In genomic region chr11:122178795-122179194, GRCh38 we compare ENCODE assay signal across 16 cellular contexts.
DNase-seq lines count a peak whose midpoint lies in the region; ATAC-seq, FAIRE-seq and TF ChIP-seq lines count a peak whose summit lies in the region.
"Had no signal": no experiment of that assay in that cellular context is flagged by ENCODE, and none has a peak within 500 bp of the region (broad histone marks: within the 10 kb centered on the region; RNA-seq: fewer than 3 reads in every experiment).

No MANE protein-coding gene starts in this region.

- no peaks in the 10 kb centered on the region for H4K20me1 ChIP-seq in osteoblast (ENCODE audit: insufficient read depth, low read length)

- H3K9me3 ChIP-seq in RWPE2 (ENCODE audit: severe bottlenecking) (peaks cover 2% of the 10 kb centered on the region), osteoblast (ENCODE audit: low read depth, low read length) (no peaks in the 10 kb centered on the region)
- H3K9me3 ChIP-seq: upper lobe of left lung had no signal

- no peak overlapping the region for H2AFZ ChIP-seq in osteoblast (ENCODE audit: low read length)

- DNase-seq in BJ (ENCODE audit: low read depth) (no peak), RWPE2 (ENCODE audit: low spot score) (no peak), dorsolateral prefrontal cortex (no peak), osteoblast (ENCODE audit: insufficient read length, low spot score, missing footprints) (no peak), frontal cortex (ENCODE audit: low spot score in 2 of 2) (no peak), HPDE6-E6E7 (ENCODE audit: extremely low spot score) (no peak), T1000 (lab: John Stamatoyannopoulos, UW) (no peak), mucosa of gallbladder (ENCODE audit: low spot score) (no peak)
- DNase-seq: activated CD4-positive, alpha-beta T cell treated with anti-CD3 and anti-CD28 coated beads, Interleukin-2, amount 50 U/mL, for 4 hours; NCI-H1417 treated with DMSO at 0.1 percent for 48 hours; NCI-H446 treated with DMSO at 0.1 percent for 48 hours; occipital lobe; RPMI8226; upper lobe of left lung had no signal

- POLR2A ChIA-PET in BJ (lab: Charles Lee): no interaction called here

- intact Hi-C loops in dorsolateral prefrontal cortex (cut with DNase I): no loop called here

- H3K36me3 ChIP-seq in BJ (ENCODE audit: control insufficient read depth, insufficient read depth, low read length) (peaks cover 1% of the 10 kb centered on the region; the same call in 1 of the 2 replicates), RWPE2 (ENCODE audit: low read depth) (peaks cover 63% of the 10 kb centered on the region), osteoblast (ENCODE audit: insufficient read depth, low read length) (peaks cover 46% of the 10 kb centered on the region)
- H3K36me3 ChIP-seq: upper lobe of left lung had no signal

- no peak for ATAC-seq in RWPE2 (ENCODE audit: low read depth)
- ATAC-seq: activated T-helper 17 cell treated with anti-CD3 and anti-CD28 coated beads, Interleukin-2, amount 50 U/mL, for 72 hours had no signal

- H3K4me3 ChIP-seq in BJ (ENCODE audit: low read depth, low read length): peak overlapping the region; percentile 59
- peak overlapping the region; percentile 42 for H3K4me3 ChIP-seq in RWPE2 (ENCODE audit: severe bottlenecking)
- H3K4me3 ChIP-seq in dorsolateral prefrontal cortex: peak overlapping the region in 6 of 59 donors; percentile 1 to 15 (median 8)
- H3K4me3 ChIP-seq in osteoblast (ENCODE audit: insufficient read depth, low read length): peak overlapping the region; percentile 72
- H3K4me3 ChIP-seq: lung, upper lobe of left lung had no signal

- peaks cover 72% of the 10 kb centered on the region for H3K79me2 ChIP-seq in osteoblast (ENCODE audit: insufficient read depth, low read length)

- FAIRE-seq in frontal cortex (lab: Jason Lieb, UNC): no peak

- CTCF ChIA-PET in BJ (lab: Yijun Ruan, JAX): interaction anchor here (1.6 kb wide), 1 partner anchor 523 kb away, joined by 4 read pairs; no protein-coding TSS in a partner anchor

- peak overlapping the region; percentile 99 for H3K27ac ChIP-seq in RWPE2 (ENCODE audit: poor library complexity, severe bottlenecking)
- peak overlapping the region in 57 of 59 donors; percentile 1 to 91 (median 78) for H3K27ac ChIP-seq in dorsolateral prefrontal cortex
- peak overlapping the region; percentile 85 for H3K27ac ChIP-seq in osteoblast (ENCODE audit: low read depth, low read length)
- H3K27ac ChIP-seq: upper lobe of left lung had no signal

- H3K4me1 ChIP-seq in RWPE2 (ENCODE audit: insufficient read depth, poor library complexity, severe bottlenecking): peaks cover 63% of the 10 kb centered on the region
- H3K4me1 ChIP-seq in osteoblast (ENCODE audit: insufficient read depth, low read length): peaks cover 90% of the 10 kb centered on the region
- H3K4me1 ChIP-seq: upper lobe of left lung had no signal

- H3K27me3 ChIP-seq in BJ (ENCODE audit: control insufficient read depth, insufficient read depth, low read length) (no peaks in the 10 kb centered on the region), RWPE2 (ENCODE audit: insufficient read depth, poor library complexity, severe bottlenecking) (no peaks in the 10 kb centered on the region), dorsolateral prefrontal cortex (no peaks in the 10 kb centered on the region), osteoblast (ENCODE audit: insufficient read depth, low read length) (no peaks in the 10 kb centered on the region)
- H3K27me3 ChIP-seq: upper lobe of left lung had no signal

- no peak for TF ChIP-seq CTCF in BJ (IDR thresholded peaks at IDR 0.05; ENCODE audit: insufficient read depth, low read depth, low read length)
- no peak for TF ChIP-seq CTCF in RWPE2 (IDR thresholded peaks at IDR 0.05; ENCODE audit: poor library complexity, severe bottlenecking)
- TF ChIP-seq CTCF in dorsolateral prefrontal cortex (IDR thresholded peaks at IDR 0.05 in 54 of 56, conservative IDR thresholded peaks at IDR 0.05 in 2 of 56; ENCODE audit: low read depth in 1 of 56, partially characterized antibody in 56 of 56): peak in 3 of 56 donors; percentile 7 to 19 (median 17)
- TF ChIP-seq CTCF in osteoblast (IDR thresholded peaks at IDR 0.05; ENCODE audit: extremely low read depth, low read depth, low read length): no peak

- peak overlapping the region; percentile 92 for H3K4me2 ChIP-seq in osteoblast (ENCODE audit: insufficient read depth, low read length)
